1 cellular context compared by ENCODE assay signal in the genomic region with DNA sequence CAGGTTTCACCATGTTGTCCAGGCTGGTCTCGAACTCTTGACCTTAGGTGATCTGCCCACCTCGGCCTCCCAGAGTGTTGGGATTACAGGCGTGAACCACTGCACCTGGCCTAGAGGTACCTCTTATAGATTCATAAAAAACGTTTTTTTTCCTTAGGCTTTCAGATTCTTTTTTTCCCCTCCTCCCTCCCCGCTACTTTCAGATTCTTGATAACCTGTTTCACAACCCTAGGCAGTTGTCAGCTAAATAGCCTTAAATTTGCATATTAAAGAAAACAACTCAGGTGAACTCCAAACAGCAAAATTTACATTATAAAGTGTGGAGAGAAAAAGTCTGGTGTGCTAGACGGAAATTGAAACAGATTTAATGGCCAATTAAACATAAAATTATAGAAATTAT. TPM values are rescaled to one million over a fixed set of nuclear protein-coding genes. Genes with fewer than 3 reads are reported as not detected.
"Had no signal": no experiment of that assay in that cellular context is flagged by ENCODE, and none has a peak within 500 bp of the region (broad histone marks: within the 10 kb centered on the region; RNA-seq: fewer than 3 reads in every experiment).

No MANE protein-coding gene starts in this region.

RNA-seq across cellular contexts. Expression of a gene that starts 4.0 kb away (rescaled TPM):
- total RNA-seq: PC-9 had no signal
